In genomic region chr14:51703787-51704186, GRCh38 we compare ENCODE assay signal across 2 cellular contexts.
TF ChIP-seq lines count a peak whose summit lies in the region.

No MANE protein-coding gene starts in this region.

TF ChIP-seq in IMR-90, 13 proteins besides CTCF, POLR2A, EP300 and RAD21:
- TF ChIP-seq MAFK (IDR thresholded peaks at IDR 0.05; ENCODE audit: low read depth, low read length), result peak; percentile 94
- no peak for TF ChIP-seq RFX5 (IDR thresholded peaks at IDR 0.05; ENCODE audit: low read depth, low read length)

TF ChIP-seq in H1, 55 proteins besides CTCF, POLR2A, EP300 and RAD21:
- TF ChIP-seq POLR2AphosphoS5 (IDR thresholded peaks at IDR 0.05; ENCODE audit: low read depth, low read length), result no peak
- no peak for TF ChIP-seq TCF12 (IDR thresholded peaks at IDR 0.05; ENCODE audit: low read depth, low read length)
- TF ChIP-seq TEAD4 (IDR thresholded peaks at IDR 0.05; ENCODE audit: low read depth, low read length), result no peak
- no peak for TF ChIP-seq JUND (IDR thresholded peaks at IDR 0.05; ENCODE audit: low read length)
- TF ChIP-seq SIX5 (IDR thresholded peaks at IDR 0.05; ENCODE audit: low read depth, low read length), result no peak
- peak; percentile 41; the same call in 1 of the 2 replicates for TF ChIP-seq MAFK (IDR thresholded peaks at IDR 0.05; ENCODE audit: low read depth, low read length)
- no peak for TF ChIP-seq TAF7 (optimal IDR thresholded peaks at IDR 0.05; ENCODE audit: borderline replicate concordance, low read depth, low read length)
- TF ChIP-seq GABPA (IDR thresholded peaks at IDR 0.05; ENCODE audit: borderline replicate concordance, insufficient read depth, low read length), result no peak
